Comparison of ENCODE assay signal across 25 cellular contexts in the genomic region with DNA sequence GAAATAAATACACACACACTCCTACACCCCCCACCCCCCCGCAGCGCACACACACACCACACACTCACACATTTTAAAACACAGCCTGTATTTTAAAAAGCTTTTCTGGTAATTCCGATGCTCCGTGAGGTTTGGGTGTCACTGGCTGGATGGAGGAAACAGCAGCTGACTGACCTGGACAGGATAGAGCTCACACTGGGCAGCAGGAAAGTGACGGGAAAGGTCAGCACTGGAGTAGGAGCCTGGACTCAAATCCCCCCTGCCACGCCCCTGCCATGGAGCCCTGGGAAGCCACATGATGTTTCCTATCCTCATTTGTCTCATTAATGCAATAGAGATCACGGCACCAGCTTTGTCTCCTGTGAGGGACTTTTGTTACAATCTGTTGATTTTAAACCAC. TPM values are rescaled to one million over a fixed set of nuclear protein-coding genes. Genes with fewer than 3 reads are reported as not detected.
DNase-seq lines count a peak whose midpoint lies in the region; ATAC-seq, FAIRE-seq and TF ChIP-seq lines count a peak whose summit lies in the region.
"Had no signal": no experiment of that assay in that cellular context is flagged by ENCODE, and none has a peak within 500 bp of the region (broad histone marks: within the 10 kb centered on the region; RNA-seq: fewer than 3 reads in every experiment).

No MANE protein-coding gene starts in this region.

- H3K27me3 ChIP-seq in GM23338 (ENCODE audit: insufficient read depth) (no peaks in the 10 kb centered on the region), endothelial cell of umbilical vein (ENCODE audit: control insufficient read depth in 2 of 2, insufficient read depth in 2 of 2, low read length in 2 of 2) (no peaks in the 10 kb centered on the region), skeletal muscle tissue (ENCODE audit: control insufficient read depth in 3 of 3, insufficient read depth in 3 of 3, low read length in 3 of 3) (no peaks in the 10 kb centered on the region)
- H3K27me3 ChIP-seq: BLaER1 treated with 17β-estradiol and CSF1 and Interleukin-3, amounts not matched to agents 10 nM and 100 nM had no signal

- CTCF ChIA-PET in endothelial cell of umbilical vein (lab: Charles Lee) = interaction anchor here (0.7 to 1.3 kb wide), 4 partner anchors 10 to 208 kb away, joined by 3 to 4 read pairs (median 3); no protein-coding TSS in a partner anchor

- no peak for TF ChIP-seq POLR2A in endothelial cell of umbilical vein (IDR thresholded peaks at IDR 0.05; ENCODE audit: low read depth, low read length)
- TF ChIP-seq POLR2A in H54 (IDR thresholded peaks at IDR 0.05; ENCODE audit: low read depth, low read length) = no peak

- H3K9me3 ChIP-seq in endothelial cell of umbilical vein (replicated peaks; ENCODE audit: control insufficient read depth, insufficient read depth, low read length) = no peaks in the 10 kb centered on the region
- no peaks in the 10 kb centered on the region for H3K9me3 ChIP-seq in skeletal muscle tissue (ENCODE audit: control insufficient read depth in 3 of 3, low read length in 3 of 3)
- H3K9me3 ChIP-seq: A549, Caco-2 had no signal

- no peaks in the 10 kb centered on the region for H3K9me3 Mint-ChIP-seq in GM23338
- H3K9me3 Mint-ChIP-seq: CD4-positive, alpha-beta T cell; CD8-positive, alpha-beta T cell had no signal

- H3K79me2 ChIP-seq in GM23338 (replicated peaks; ENCODE audit: insufficient read depth) = no peaks in the 10 kb centered on the region
- no peaks in the 10 kb centered on the region for H3K79me2 ChIP-seq in endothelial cell of umbilical vein (ENCODE audit: control insufficient read depth, insufficient read depth, low read length)

- H3K27me3 Mint-ChIP-seq in GM23338 (ENCODE audit: insufficient read depth, low read depth, poor library complexity) = no peaks in the 10 kb centered on the region

- no peak overlapping the region for H3K27ac ChIP-seq in GM23338 (ENCODE audit: low read depth)
- H3K27ac ChIP-seq in endothelial cell of umbilical vein (ENCODE audit: insufficient read depth, low read depth, low read length) = no peak overlapping the region
- no peak overlapping the region for H3K27ac ChIP-seq in skeletal muscle tissue (ENCODE audit: low read depth, low read length)
- H3K27ac ChIP-seq: 22Rv1; A549; BLaER1 treated with 17β-estradiol and CSF1 and Interleukin-3, amounts not matched to agents 10 nM and 100 nM; C4-2B had no signal

- peaks cover 16% of the 10 kb centered on the region for H3K4me1 ChIP-seq in GM23338 (ENCODE audit: insufficient read depth)
- no peaks in the 10 kb centered on the region for H3K4me1 ChIP-seq in endothelial cell of umbilical vein (ENCODE audit: control insufficient read depth, extremely low read depth, insufficient read depth, low read length)
- H3K4me1 ChIP-seq in skeletal muscle tissue (ENCODE audit: control insufficient read depth in 3 of 3, insufficient read depth in 3 of 3, low read length in 3 of 3) = peaks cover 0 to 6% (median 0%) of the 10 kb centered on the region in 3 donors
- H3K4me1 ChIP-seq: A549, Caco-2 had no signal

- no peaks in the 10 kb centered on the region for H3K36me3 Mint-ChIP-seq in GM23338 (ENCODE audit: low read depth)
- H3K36me3 Mint-ChIP-seq: CD8-positive, alpha-beta T cell had no signal

- dilution Hi-C loops in endothelial cell of umbilical vein (cut with MboI; ENCODE audit: extremely low pct_ligation_motif_present, low sequenced_read_pairs) = no loop called here

- peak; percentile 21 for FAIRE-seq in endothelial cell of umbilical vein (lab: Jason Lieb, UNC)
- FAIRE-seq in H54 (lab: Jason Lieb, UNC) = no peak
- FAIRE-seq: A549, GM12878, GM12892, GM18507 had no signal

- no peak overlapping the region for H3K4me3 Mint-ChIP-seq in GM23338
- H3K4me3 Mint-ChIP-seq: B cell; CD4-positive, alpha-beta T cell; CD8-positive, alpha-beta T cell had no signal

- no peak overlapping the region for H3K9ac ChIP-seq in endothelial cell of umbilical vein (replicated peaks; ENCODE audit: extremely low read depth, insufficient read depth, low read length)
- peak overlapping the region in 1 of 3 donors; percentile 13 for H3K9ac ChIP-seq in skeletal muscle tissue (ENCODE audit: low read depth in 1 of 3, low read length in 3 of 3)
- H3K9ac ChIP-seq: BLaER1 treated with 17β-estradiol and CSF1 and Interleukin-3, amounts not matched to agents 10 nM and 100 nM had no signal

- POLR2A ChIA-PET in endothelial cell of umbilical vein (lab: Charles Lee) = interaction anchor here (0.8 kb wide), 1 partner anchor 19 kb away, joined by 3 read pairs; no protein-coding TSS in a partner anchor

- H3F3A ChIP-seq in GM23338 (replicated peaks; ENCODE audit: low read depth) = peaks cover 9% of the 10 kb centered on the region; the same call in 1 of the 2 replicates

- H3K4me3 ChIP-seq in GM23338 (no peak overlapping the region), endothelial cell of umbilical vein (replicated peaks in 1 of 3; ENCODE audit: insufficient read depth in 1 of 3, low read depth in 1 of 3, low read length in 3 of 3) (no peak overlapping the region), skeletal muscle tissue (ENCODE audit: low read length in 3 of 3) (peak overlapping the region in 2 of 3 donors; percentile 4 to 17)
- H3K4me3 ChIP-seq: A549; BLaER1 treated with 17β-estradiol and CSF1 and Interleukin-3, amounts not matched to agents 10 nM and 100 nM; GM12878 had no signal

- no TSS peak for BruUV-seq in endothelial cell of umbilical vein (replicated peaks; lab: Mats Ljungman, UMichigan)

- no peaks in the 10 kb centered on the region for H3K9me1 ChIP-seq in endothelial cell of umbilical vein (replicated peaks; ENCODE audit: control insufficient read depth, extremely low read depth, insufficient read depth, low read length)

- DNase-seq in GM23338 (ENCODE audit: low spot score) (no peak), endothelial cell of umbilical vein (ENCODE audit: low read depth, low spot score) (no peak), midbrain (lab: John Stamatoyannopoulos, UW) (no peak), H54 (ENCODE audit: insufficient read length, low spot score) (no peak)
- DNase-seq: AML-193; Caco-2; Calu3; CD4-positive, alpha-beta T cell; CD8-positive, alpha-beta T cell; DMS 273 treated with DMSO at 0.1 percent for 48 hours; DMS153; DMS53; DMS79; DND-41; EL; GDM1 had no signal

- H2AFZ ChIP-seq in GM23338 (no peak overlapping the region), endothelial cell of umbilical vein (ENCODE audit: low read depth, low read length) (no peak overlapping the region)

- H3K36me3 ChIP-seq in GM23338 (ENCODE audit: insufficient read depth) = no peaks in the 10 kb centered on the region
- no peaks in the 10 kb centered on the region for H3K36me3 ChIP-seq in endothelial cell of umbilical vein (ENCODE audit: control insufficient read depth in 2 of 2, extremely low read depth in 1 of 2, insufficient read depth in 2 of 2, low read length in 2 of 2)
- no peaks in the 10 kb centered on the region for H3K36me3 ChIP-seq in skeletal muscle tissue (ENCODE audit: control insufficient read depth in 3 of 3, insufficient read depth in 3 of 3, low read length in 3 of 3)
- H3K36me3 ChIP-seq: BLaER1 treated with 17β-estradiol and CSF1 and Interleukin-3, amounts not matched to agents 10 nM and 100 nM had no signal

- H3K27ac Mint-ChIP-seq in GM23338 = peak overlapping the region; percentile 61; the same call in 1 of the 2 replicates
- H3K27ac Mint-ChIP-seq: B cell; CD4-positive, alpha-beta T cell; CD8-positive, alpha-beta T cell had no signal

- no peak for TF ChIP-seq CTCF in GM23338 (conservative IDR thresholded peaks at IDR 0.05; ENCODE audit: low read depth in 2 of 2)
- TF ChIP-seq CTCF in endothelial cell of umbilical vein (IDR thresholded peaks at IDR 0.05; ENCODE audit: extremely low read depth in 1 of 2, insufficient read depth in 1 of 2, low read depth in 1 of 2, low read length in 2 of 2) = no peak

- H3K9me2 ChIP-seq in GM23338 (ENCODE audit: insufficient read depth) = peaks cover 7% of the 10 kb centered on the region; the same call in 1 of the 2 replicates

- H3K4me2 ChIP-seq in GM23338 (no peak overlapping the region), endothelial cell of umbilical vein (ENCODE audit: insufficient read depth, low read length) (no peak overlapping the region)
- H3K4me2 ChIP-seq: A549; BLaER1 treated with 17β-estradiol and CSF1 and Interleukin-3, amounts not matched to agents 10 nM and 100 nM had no signal

- peaks cover 16% of the 10 kb centered on the region for H3K4me1 Mint-ChIP-seq in GM23338
- H3K4me1 Mint-ChIP-seq: B cell had no signal

- intact Hi-C loops in endothelial cell of umbilical vein (cut with micrococcal nuclease) = no loop called here

- H4K20me1 ChIP-seq in GM23338 (replicated peaks; ENCODE audit: insufficient read depth) (no peaks in the 10 kb centered on the region), endothelial cell of umbilical vein (replicated peaks; ENCODE audit: control insufficient read depth, extremely low read depth, insufficient read depth, low read length) (no peaks in the 10 kb centered on the region)
- H4K20me1 ChIP-seq: BLaER1 treated with 17β-estradiol and CSF1 and Interleukin-3, amounts not matched to agents 10 nM and 100 nM had no signal

- no peak for ATAC-seq in GM23338
- ATAC-seq: A549; CD8-positive, alpha-beta T cell; GM12878 had no signal

TF ChIP-seq in endothelial cell of umbilical vein, 7 proteins besides CTCF, POLR2A, EP300 and RAD21 (continues in another document):
- TF ChIP-seq POLR2AphosphoS5 (IDR thresholded peaks at IDR 0.05; ENCODE audit: insufficient read depth, low read depth, low read length) (no peak), GATA2 (IDR thresholded peaks at IDR 0.05; ENCODE audit: insufficient read depth, insufficient read length, low read depth, low read length) (no peak), MYC (IDR thresholded peaks at IDR 0.05; ENCODE audit: low read depth, low read length) (no peak), EZH2 (IDR thresholded peaks at IDR 0.05; ENCODE audit: borderline replicate concordance, low read depth, low read length, severe bottlenecking) (no peak), FOS (IDR thresholded peaks at IDR 0.05; ENCODE audit: borderline replicate concordance, insufficient read depth, low read length) (no peak), JUN (IDR thresholded peaks at IDR 0.05; ENCODE audit: borderline replicate concordance, insufficient read depth, insufficient read length, low read depth) (no peak)

RNA-seq across cellular contexts. Expression of gene STARD13, which starts 49.3 kb away (rescaled TPM):
- 2.9 and 5.2 TPM in 2 replicates for total RNA-seq in GM23338 (2014; rRNA removed; shearing (Covaris generic))
- polyA plus RNA-seq in GM23338 (2016; fragmentation: Nextera tagmentation; extraction: Ambion mirVana) (0.99 and 3.2 TPM in 2 replicates), endothelial cell of umbilical vein (8.0 and 11.0 TPM in 2 replicates)
- total RNA-seq in endothelial cell of umbilical vein (41.1 and 47.7 TPM in 2 replicates), skeletal muscle tissue (30.3 TPM)
- 13.2 and 15.3 TPM in 2 replicates for polyA plus RNA-seq in endothelial cell of umbilical vein (2011; cell fraction: cytosol; rRNA removed)
- polyA plus RNA-seq in endothelial cell of umbilical vein (2011; cell fraction: nucleus; rRNA removed) = 59.5 and 61.4 TPM in 2 replicates
- polyA plus RNA-seq in endothelial cell of umbilical vein (2012) = 22.6 and 22.8 TPM in 2 replicates
- polyA minus RNA-seq in endothelial cell of umbilical vein = 107 and 123 TPM in 2 replicates
- 2.3 TPM for polyA minus RNA-seq in endothelial cell of umbilical vein (2011; cell fraction: cytosol; rRNA and poly(A)+ RNA removed)
- polyA minus RNA-seq in endothelial cell of umbilical vein (2011; cell fraction: nucleus; rRNA and poly(A)+ RNA removed) = 324 and 411 TPM in 2 replicates
- total RNA-seq: CD4-positive, alpha-beta T cell; CD8-positive, alpha-beta T cell had no signal

Comparison
In these comparisons a context has a peak if more than half of its experiments do, and no peak if none do; other contexts are left out.
1. H3K4me3 ChIP-seq: peak in skeletal muscle tissue (2 of 3); none in GM23338 (single experiment) and endothelial cell of umbilical vein (0 of 3).